Comparison of ENCODE assay signal across 28 cellular contexts in genomic region chr2:1665761-1666505, GRCh38.
A peak's percentile ranks its signal among the peaks of the same experiment; 100 is the strongest.
DNase-seq lines count a peak whose midpoint lies in the region; ATAC-seq and TF ChIP-seq lines count a peak whose summit lies in the region.
"Had no signal": no experiment of that assay in that cellular context is flagged by ENCODE, and none has a peak within 500 bp of the region (broad histone marks: within the 10 kb centered on the region; RNA-seq: fewer than 3 reads in every experiment).

No MANE protein-coding gene starts in this region.

- no peak overlapping the region for H3K4me3 Mint-ChIP-seq in endothelial cell (ENCODE audit: unreplicated experiment)
- no peak overlapping the region for H3K4me3 Mint-ChIP-seq in activated CD4-positive, alpha-beta T cell treated with anti-CD3 and anti-CD28 coated beads, Interleukin-2, amount 10 ng/mL, durations not matched to agents 24 days and 14 days
- H3K4me3 Mint-ChIP-seq: dendritic cell treated with granulocyte-macrophage colony-stimulating factor and Interleukin-4, amounts not matched to agents 40 ng/mL and 50 ng/mL, for 4 days; nephron had no signal

- no peaks in the 10 kb centered on the region for H3K79me2 ChIP-seq in HCT116 (ENCODE audit: insufficient read depth, low read length)

- no peaks in the 10 kb centered on the region for H3K4me1 ChIP-seq in HCT116 (ENCODE audit: control insufficient read depth in 1 of 2, insufficient read depth in 2 of 2, low read length in 2 of 2)
- H3K4me1 ChIP-seq: BLaER1, esophagus squamous epithelium, HAP-1, heart right ventricle, lower lobe of right lung, pancreas, Peyer's patch, transverse colon had no signal

- no peak for TF ChIP-seq POLR2A in HCT116 (IDR thresholded peaks at IDR 0.05; ENCODE audit: borderline replicate concordance, extremely low read depth, insufficient read depth, insufficient read length)

- BruUV-seq in HCT116 (replicated peaks; lab: Mats Ljungman, UMichigan), result no TSS peak

- no peaks in the 10 kb centered on the region for H3K9me3 ChIP-seq in HCT116 (ENCODE audit: control insufficient read depth in 1 of 2, insufficient read depth in 1 of 2, low read depth in 1 of 2, low read length in 2 of 2)
- H3K9me3 ChIP-seq: BLaER1, esophagus squamous epithelium, HAP-1, heart right ventricle, lower lobe of right lung, pancreas, Peyer's patch, transverse colon had no signal

- H3K27ac Mint-ChIP-seq in endothelial cell (ENCODE audit: unreplicated experiment), result peak overlapping the region; percentile 68
- no peak overlapping the region for H3K27ac Mint-ChIP-seq in activated CD4-positive, alpha-beta T cell treated with anti-CD3 and anti-CD28 coated beads, Interleukin-2, amount 10 ng/mL, durations not matched to agents 24 days and 14 days
- H3K27ac Mint-ChIP-seq: dendritic cell treated with granulocyte-macrophage colony-stimulating factor and Interleukin-4, amounts not matched to agents 40 ng/mL and 50 ng/mL, for 4 days had no signal

- no peaks in the 10 kb centered on the region for H4K20me1 ChIP-seq in HCT116 (ENCODE audit: insufficient read depth)

- peaks cover 13% of the 10 kb centered on the region for H3K27me3 Mint-ChIP-seq in endothelial cell (ENCODE audit: unreplicated experiment)
- no peaks in the 10 kb centered on the region for H3K27me3 Mint-ChIP-seq in activated CD4-positive, alpha-beta T cell treated with anti-CD3 and anti-CD28 coated beads, Interleukin-2, amount 10 ng/mL, durations not matched to agents 24 days and 14 days
- H3K27me3 Mint-ChIP-seq: dendritic cell treated with granulocyte-macrophage colony-stimulating factor and Interleukin-4, amounts not matched to agents 40 ng/mL and 50 ng/mL, for 4 days had no signal

- H3K4me2 ChIP-seq in HCT116 (ENCODE audit: low read length), result no peak overlapping the region
- H3K4me2 ChIP-seq: BLaER1 had no signal

- DNase-seq in D341Med (ENCODE audit: low spot score) (peak; percentile 7), HCT116 (ENCODE audit: low read depth, low spot score) (no peak), endothelial cell (ENCODE audit: low spot score) (no peak), posterior vena cava (ENCODE audit: low spot score) (peak; percentile 52), AG20443 (ENCODE audit: low spot score) (no peak)
- no peak for DNase-seq in stimulated activated CD4-positive, alpha-beta T cell treated with anti-CD3 and anti-CD28 coated beads, Interleukin-1b, Interleukin-23, amount 100 ng/mL, for 48 hours
- DNase-seq in activated CD4-positive, alpha-beta T cell treated with anti-CD3 and anti-CD28 coated beads, Interleukin-2, amount 10 ng/mL, durations not matched to agents 24 days and 14 days, result no peak
- DNase-seq: activated CD4-positive, alpha-beta T cell treated with anti-CD3 and anti-CD28 coated beads for 48 hours; activated T-cell treated with anti-CD3 and anti-CD28 coated beads, Interleukin-2, amount 50 U/mL, for 48 hours; DMS153; esophagus squamous epithelium; foreskin melanocyte; heart right ventricle; kidney; lower lobe of right lung; NCI-H1417 treated with DMSO at 0.1 percent for 48 hours; NCI-H226; pancreas; retina; stimulated activated CD8-positive, alpha-beta memory T cell treated with anti-CD3 and anti-CD28 coated beads, Interleukin-4, amount 100 ng/mL, for 48 hours; SW 1271; transverse colon; WERI-Rb-1 had no signal

- POLR2A ChIA-PET in HCT116 (lab: Charles Lee), result no interaction called here

- RAD21 ChIA-PET in HCT116 (lab: Charles Lee; ENCODE audit: low non-redundant PET in 1 of 2, low total read pairs in 2 of 2, uncharacterized antibody in 2 of 2, unreplicated experiment in 2 of 2), result no interaction called here

- ATAC-seq in HCT116, result peak; percentile 58; the same call in 1 of the 2 replicates
- ATAC-seq: pancreas had no signal

- H3K27ac ChIP-seq in HCT116 (ENCODE audit: low read depth, low read length), result no peak overlapping the region
- H3K27ac ChIP-seq: BLaER1, esophagus squamous epithelium, heart right ventricle, lower lobe of right lung, pancreas, Peyer's patch, transverse colon, WERI-Rb-1 had no signal

- peaks cover 41% of the 10 kb centered on the region for H3K4me1 Mint-ChIP-seq in endothelial cell (ENCODE audit: unreplicated experiment)
- no peaks in the 10 kb centered on the region for H3K4me1 Mint-ChIP-seq in activated CD4-positive, alpha-beta T cell treated with anti-CD3 and anti-CD28 coated beads, Interleukin-2, amount 10 ng/mL, durations not matched to agents 24 days and 14 days

- no peaks in the 10 kb centered on the region for H3K9me3 Mint-ChIP-seq in endothelial cell (ENCODE audit: unreplicated experiment)
- no peaks in the 10 kb centered on the region for H3K9me3 Mint-ChIP-seq in activated CD4-positive, alpha-beta T cell treated with anti-CD3 and anti-CD28 coated beads, Interleukin-2, amount 10 ng/mL, durations not matched to agents 24 days and 14 days
- H3K9me3 Mint-ChIP-seq: dendritic cell treated with granulocyte-macrophage colony-stimulating factor and Interleukin-4, amounts not matched to agents 40 ng/mL and 50 ng/mL, for 4 days; nephron had no signal

- CTCF ChIA-PET in HCT116 (lab: Charles Lee), result no interaction called here

- H3K36me3 ChIP-seq in HCT116 (ENCODE audit: control insufficient read depth in 1 of 2, insufficient read depth in 2 of 2, low read length in 2 of 2), result no peaks in the 10 kb centered on the region
- H3K36me3 ChIP-seq: HAP-1, pancreas, transverse colon had no signal

- intact Hi-C loops in HCT116 (cut with micrococcal nuclease) (no loop called here), posterior vena cava (cut with DNase I) (no loop called here)
- intact Hi-C loops in activated CD4-positive, alpha-beta T cell treated with anti-CD3 and anti-CD28 coated beads, Interleukin-2, amount 10 ng/mL, durations not matched to agents 24 days and 14 days (cut with micrococcal nuclease), result no loop called here

- H3K27me3 ChIP-seq in HCT116 (ENCODE audit: insufficient read depth, low read length), result no peaks in the 10 kb centered on the region
- H3K27me3 ChIP-seq: BLaER1, esophagus squamous epithelium, heart right ventricle, Peyer's patch, transverse colon had no signal

- H3K9ac ChIP-seq in HCT116 (ENCODE audit: low read length), result no peak overlapping the region
- H3K9ac ChIP-seq: BLaER1 had no signal

- no peak for TF ChIP-seq CTCF in HCT116 (IDR thresholded peaks at IDR 0.05 in 2 of 3, conservative IDR thresholded peaks at IDR 0.05 in 1 of 3; ENCODE audit: borderline replicate concordance in 1 of 3, insufficient read depth in 1 of 3, low read depth in 2 of 3, low read length in 2 of 3)
- no peak for TF ChIP-seq CTCF in endothelial cell (IDR thresholded peaks at IDR 0.05; ENCODE audit: unreplicated experiment)

- H2AFZ ChIP-seq in HCT116 (ENCODE audit: low read depth, low read length, poor library complexity, severe bottlenecking), result no peak overlapping the region

- no peak overlapping the region for H3K4me3 ChIP-seq in HCT116 (replicated peaks in 1 of 2; ENCODE audit: low read depth in 1 of 2, low read length in 2 of 2)
- H3K4me3 ChIP-seq: BLaER1, esophagus squamous epithelium, HAP-1, heart right ventricle, lower lobe of right lung, pancreas, Peyer's patch, transverse colon had no signal

- H3K36me3 Mint-ChIP-seq in endothelial cell (ENCODE audit: low read depth, unreplicated experiment), result peaks cover 67% of the 10 kb centered on the region
- H3K36me3 Mint-ChIP-seq in activated CD4-positive, alpha-beta T cell treated with anti-CD3 and anti-CD28 coated beads, Interleukin-2, amount 10 ng/mL, durations not matched to agents 24 days and 14 days (ENCODE audit: low read depth), result no peaks in the 10 kb centered on the region

- no peaks in the 10 kb centered on the region for H3K9me2 ChIP-seq in HCT116 (ENCODE audit: insufficient read depth)

- TF ChIP-seq RAD21 in HCT116 (IDR thresholded peaks at IDR 0.05; ENCODE audit: low read depth), result no peak

TF ChIP-seq in HCT116, 20 proteins besides CTCF, POLR2A, EP300 and RAD21 (continues in another document):
- TF ChIP-seq ZBTB33 (IDR thresholded peaks at IDR 0.05; ENCODE audit: extremely low read depth, insufficient replicate concordance, low read length), result no peak
- no peak for TF ChIP-seq SRF (IDR thresholded peaks at IDR 0.05; ENCODE audit: low read depth)
- no peak for TF ChIP-seq POLR2AphosphoS5 (IDR thresholded peaks at IDR 0.05; ENCODE audit: low read depth, low read length)
- TF ChIP-seq SP1 (IDR thresholded peaks at IDR 0.05; ENCODE audit: low read depth), result no peak
- no peak for TF ChIP-seq ZNF274 (IDR thresholded peaks at IDR 0.05; ENCODE audit: low read depth, low read length)
- TF ChIP-seq EZH2phosphoT487 (IDR thresholded peaks at IDR 0.05; ENCODE audit: borderline replicate concordance), result no peak
- no peak for TF ChIP-seq JUND (IDR thresholded peaks at IDR 0.05)

Comparison
In these comparisons a context has a peak if more than half of its experiments do, and no peak if none do; other contexts are left out.
1. DNase-seq: peak in D341Med (single experiment) and posterior vena cava (single experiment); none in HCT116 (single experiment), endothelial cell (single experiment), stimulated activated CD4-positive, alpha-beta T cell treated with anti-CD3 and anti-CD28 coated beads, Interleukin-1b, Interleukin-23, amount 100 ng/mL, for 48 hours (single experiment), activated CD4-positive, alpha-beta T cell treated with anti-CD3 and anti-CD28 coated beads, Interleukin-2, amount 10 ng/mL, durations not matched to agents 24 days and 14 days (single experiment) and AG20443 (single experiment).